Comparison of ENCODE assay signal across 9 cellular contexts in genomic region chr6:35691027-35691824, GRCh38. TPM values are rescaled to one million over a fixed set of nuclear protein-coding genes. Genes with fewer than 3 reads are reported as not detected.
A peak's percentile ranks its signal among the peaks of the same experiment; 100 is the strongest.
DNase-seq lines count a peak whose midpoint lies in the region; ATAC-seq and TF ChIP-seq lines count a peak whose summit lies in the region.
"Had no signal": no experiment of that assay in that cellular context is flagged by ENCODE, and none has a peak within 500 bp of the region (broad histone marks: within the 10 kb centered on the region; RNA-seq: fewer than 3 reads in every experiment).

No MANE protein-coding gene starts in this region.

- no peak for TF ChIP-seq CTCF in 22Rv1 (IDR thresholded peaks at IDR 0.05)
- TF ChIP-seq CTCF in gastroesophageal sphincter (IDR thresholded peaks at IDR 0.05), result no peak
- TF ChIP-seq CTCF in neutrophil (IDR thresholded peaks at IDR 0.05), result no peak
- no peak for TF ChIP-seq CTCF in PC-9 (conservative IDR thresholded peaks at IDR 0.05)

- ATAC-seq in gastroesophageal sphincter (peak; percentile 88), GM19328 (IDR thresholded peaks at IDR 0.05; ENCODE audit: unreplicated experiment) (no peak)

- no peaks in the 10 kb centered on the region for H3K9me2 ChIP-seq in PC-9 (ENCODE audit: insufficient read depth)

- no peaks in the 10 kb centered on the region for H4K20me1 ChIP-seq in PC-9 (ENCODE audit: insufficient read depth)

- CTCF ChIA-PET in PC-9 (lab: Charles Lee) (interaction anchor here (0.6 kb wide), 1 partner anchor 45 kb away, joined by 8 read pairs; the partner anchor contains the start of gene ARMC12), HEK293T (lab: Yijun Ruan, JAX) (no interaction called here)

- H3K9me3 ChIP-seq in gastroesophageal sphincter (no peaks in the 10 kb centered on the region), neutrophil (no peaks in the 10 kb centered on the region), PC-9 (ENCODE audit: insufficient read depth, low read depth) (peaks cover 21% of the 10 kb centered on the region)

- TF ChIP-seq EP300 in gastroesophageal sphincter (IDR thresholded peaks at IDR 0.05), result no peak

- H3K79me2 ChIP-seq in PC-9 (ENCODE audit: low read depth), result no peaks in the 10 kb centered on the region; the same call in 1 of the 2 replicates

- H3K27me3 ChIP-seq in gastroesophageal sphincter (no peaks in the 10 kb centered on the region), neutrophil (no peaks in the 10 kb centered on the region), PC-9 (ENCODE audit: insufficient read depth, low read depth) (no peaks in the 10 kb centered on the region)

- DNase-seq in SKM-1 treated with dmso at 0.1 percent for 144 hours (lab: John Stamatoyannopoulos, UW; ENCODE audit: unreplicated experiment), result peak; percentile 76
- DNase-seq in PC-9, result no peak
- no peak for DNase-seq in HEK293T (ENCODE audit: extremely low spot score)
- DNase-seq in NCI-H69 (lab: John Stamatoyannopoulos, UW), result no peak
- DNase-seq: cerebellar nuclear complex had no signal

- no peak overlapping the region for H3K4me2 ChIP-seq in PC-9

- peaks cover 7 to 40% (median 24%) of the 10 kb centered on the region in 3 donors for H3K4me1 ChIP-seq in gastroesophageal sphincter
- H3K4me1 ChIP-seq in neutrophil (ENCODE audit: control insufficient read depth in 1 of 2, insufficient read depth in 1 of 2, low read depth in 1 of 2, low read length in 1 of 2), result peaks cover 41 to 42% of the 10 kb centered on the region in 2 experiments
- peaks cover 15% of the 10 kb centered on the region; the same call in 1 of the 2 replicates for H3K4me1 ChIP-seq in PC-9 (replicated peaks; ENCODE audit: insufficient read depth)

- no TSS peak for BruUV-seq in PC-9 (replicated peaks; lab: Mats Ljungman, UMichigan)

- WGBS in gastroesophageal sphincter (ENCODE audit: low coverage in 1 of 2), 2 donors, result 49 to 51% methylated on average over 6 to 9 of the region's 10 CpGs

- H3K27ac ChIP-seq in 22Rv1 (peak overlapping the region; percentile 48), gastroesophageal sphincter (peak overlapping the region; percentile 91 to 100 (median 98)), neutrophil (peak overlapping the region; percentile 60), PC-9 (no peak overlapping the region)

- no peak overlapping the region for H2AFZ ChIP-seq in PC-9

- H3K36me3 ChIP-seq in gastroesophageal sphincter (no peaks in the 10 kb centered on the region), neutrophil (no peaks in the 10 kb centered on the region), PC-9 (ENCODE audit: low read depth) (no peaks in the 10 kb centered on the region)

- peaks cover 10% of the 10 kb centered on the region; the same call in 1 of the 2 replicates for H3F3A ChIP-seq in PC-9 (ENCODE audit: insufficient read depth, low read depth)

- H3K4me3 ChIP-seq in gastroesophageal sphincter (no peak overlapping the region), neutrophil (ENCODE audit: low read depth in 1 of 2, low read length in 1 of 2) (peak overlapping the region; percentile 18 to 25), PC-9 (no peak overlapping the region)

- POLR2A ChIA-PET in PC-9 (lab: Charles Lee; ENCODE audit: unreplicated experiment), result no interaction called here
- POLR2A ChIA-PET in HEK293T (lab: Yijun Ruan, JAX), result interaction anchor here (1.5 kb wide), 1 partner anchor 22 kb away, joined by 3 read pairs; no protein-coding TSS in a partner anchor

- no peak for TF ChIP-seq POLR2A in gastroesophageal sphincter (IDR thresholded peaks at IDR 0.05)

- intact Hi-C loops in PC-9 (cut with micrococcal nuclease; ENCODE audit: unreplicated experiment), result no loop called here

TF ChIP-seq in HEK293T, 16 proteins besides CTCF, POLR2A, EP300 and RAD21:
- TF ChIP-seq BHLHE40 (IDR thresholded peaks at IDR 0.05; ENCODE audit: borderline replicate concordance), result no peak
- no peak for TF ChIP-seq HDGF (IDR thresholded peaks at IDR 0.05; ENCODE audit: borderline replicate concordance)
- TF ChIP-seq FOXM1 (IDR thresholded peaks at IDR 0.05; ENCODE audit: borderline replicate concordance), result no peak
- no peak for TF ChIP-seq CTBP1 (IDR thresholded peaks at IDR 0.05; ENCODE audit: borderline replicate concordance)
- no peak for TF ChIP-seq LEF1 (IDR thresholded peaks at IDR 0.05; ENCODE audit: borderline replicate concordance)
- no peak for TF ChIP-seq NFRKB (IDR thresholded peaks at IDR 0.05)
- no peak for TF ChIP-seq ZNF384 (IDR thresholded peaks at IDR 0.05)

RNA-seq across cellular contexts. Expression of gene FKBP5, which starts 2.5 kb away (rescaled TPM):
- total RNA-seq in gastroesophageal sphincter, result 100 to 1,000 TPM; 453 to 676 (median 478) TPM
- total RNA-seq in PC-9 (2021), result 3.9 and 5.0 TPM in 2 replicates

RNA-seq across cellular contexts. Expression of gene ARMC12, which starts 45.6 kb away (rescaled TPM):
- total RNA-seq in gastroesophageal sphincter (1 to 10 TPM in 1 of 4 donors, under 1 TPM in 1, not detected in 2; 0.54 to 1.5 TPM), PC-9 (2021) (0.35 and 0.57 TPM in 2 replicates)

Comparison
In these comparisons a context has a peak if more than half of its experiments do, and no peak if none do; other contexts are left out.
1. H3K4me3 ChIP-seq: peak in neutrophil (2 of 2); none in gastroesophageal sphincter (0 of 2) and PC-9 (single experiment).
2. RNA of gene FKBP5, which starts 2.5 kb away (total RNA-seq): 453 to 676 TPM in gastroesophageal sphincter; 3.9 to 5.0 TPM in PC-9; every median in the first group is over 10 times any median in the second.